ENCODE assay signal across 8 cellular contexts in the genomic region with DNA sequence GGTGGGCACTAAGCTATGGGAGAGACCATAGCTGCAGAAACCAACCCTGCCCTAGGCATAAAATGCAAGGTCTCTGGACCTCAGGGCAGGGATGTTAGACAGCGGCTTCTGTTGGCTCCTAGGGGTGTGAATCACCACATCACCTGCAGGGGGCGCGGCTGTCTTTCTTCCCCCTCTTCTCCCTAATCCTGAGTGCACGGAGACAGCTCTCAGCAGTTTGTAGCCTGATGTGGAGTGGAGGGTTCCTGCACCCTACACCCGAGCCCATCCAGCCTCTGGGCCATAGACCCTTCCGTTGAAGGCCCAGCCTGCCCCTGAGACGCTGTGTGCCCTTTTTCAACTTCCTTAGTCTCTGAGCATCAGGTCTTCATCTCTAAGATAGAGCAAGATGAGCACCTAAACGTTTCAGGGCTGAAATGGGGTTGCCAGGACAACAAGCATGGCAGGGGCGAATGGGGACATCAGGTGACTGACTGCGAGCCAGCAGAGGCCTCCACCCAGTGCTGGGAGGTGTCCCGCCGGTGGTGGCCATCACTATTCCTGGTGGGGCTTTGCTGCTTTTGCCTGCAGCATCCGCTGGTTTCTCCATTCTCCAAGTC. TPM values are rescaled to one million over a fixed set of nuclear protein-coding genes. Genes with fewer than 3 reads are reported as not detected.
DNase-seq lines count a peak whose midpoint lies in the region; ATAC-seq and TF ChIP-seq lines count a peak whose summit lies in the region.

No MANE protein-coding gene starts in this region.

- no peak for TF ChIP-seq POLR2A in thyroid gland (IDR thresholded peaks at IDR 0.05)

- no peaks in the 10 kb centered on the region for H3K27me3 Mint-ChIP-seq in osteocyte (ENCODE audit: unreplicated experiment)

- no peaks in the 10 kb centered on the region for H3K9me3 Mint-ChIP-seq in osteocyte (ENCODE audit: unreplicated experiment)

- H3K36me3 ChIP-seq in thyroid gland, result no peaks in the 10 kb centered on the region

- no peaks in the 10 kb centered on the region for H3K9me3 ChIP-seq in thyroid gland

- WGBS in thyroid gland, 2 donors, result 36 to 38% methylated on average over 9 to 13 of the region's 13 CpGs

- DNase-seq in DMS53 treated with DMSO at 0.1 percent for 48 hours (lab: John Stamatoyannopoulos, UW; ENCODE audit: unreplicated experiment) (peak; percentile 46), SHP77 (lab: John Stamatoyannopoulos, UW) (peak; percentile 69 to 78), foreskin melanocyte (peak; percentile 60), osteocyte (ENCODE audit: extremely low spot score, unreplicated experiment) (peak; percentile 95), thyroid gland (peak; percentile 77 to 83)
- DNase-seq in activated effector memory CD4-positive, alpha-beta T cell treated with anti-CD3 and anti-CD28 coated beads, Interleukin-2, amount 50 U/mL, for 16 hours, result peak; percentile 95

- no peaks in the 10 kb centered on the region for H3K36me3 Mint-ChIP-seq in osteocyte (ENCODE audit: unreplicated experiment)

- no peaks in the 10 kb centered on the region for H3K27me3 ChIP-seq in thyroid gland

- no peak for ATAC-seq in HG03442 (IDR thresholded peaks at IDR 0.05; ENCODE audit: unreplicated experiment)

- H3K27ac Mint-ChIP-seq in osteocyte (ENCODE audit: unreplicated experiment), result peak overlapping the region; percentile 41

- H3K4me1 ChIP-seq in thyroid gland, result peaks cover 19 to 24% of the 10 kb centered on the region in 2 donors

- TF ChIP-seq CTCF in LNCAP (IDR thresholded peaks at IDR 0.05) (peak; percentile 89), osteocyte (IDR thresholded peaks at IDR 0.05) (peak; percentile 87), thyroid gland (IDR thresholded peaks at IDR 0.05) (peak; percentile 55 to 92 (median 82))

- H3K27ac ChIP-seq in thyroid gland, result no peak overlapping the region

- intact Hi-C loops in thyroid gland (cut with DNase I), result no loop called here

- H3K4me3 ChIP-seq in thyroid gland (replicated peaks in 1 of 3), result no peak overlapping the region

- H3K4me3 Mint-ChIP-seq in osteocyte (ENCODE audit: unreplicated experiment), result peak overlapping the region; percentile 68

- H3K4me1 Mint-ChIP-seq in osteocyte (ENCODE audit: unreplicated experiment), result peaks cover 21% of the 10 kb centered on the region

RNA-seq across cellular contexts. Expression of a gene that starts 2.3 kb away (rescaled TPM):
- 85.0 and 88.5 TPM in 2 replicates for total RNA-seq in osteocyte
- total RNA-seq in thyroid gland, result 10 to 100 TPM; 47.7 to 73.8 (median 62.5) TPM

RNA-seq across cellular contexts. Expression of a gene that starts 45.5 kb away (rescaled TPM):
- total RNA-seq in osteocyte (16.0 and 16.7 TPM in 2 replicates), thyroid gland (10 to 100 TPM; 10.2 to 21.3 (median 13.4) TPM)
